Comparison of ENCODE assay signal across 19 cellular contexts in the genomic region with DNA sequence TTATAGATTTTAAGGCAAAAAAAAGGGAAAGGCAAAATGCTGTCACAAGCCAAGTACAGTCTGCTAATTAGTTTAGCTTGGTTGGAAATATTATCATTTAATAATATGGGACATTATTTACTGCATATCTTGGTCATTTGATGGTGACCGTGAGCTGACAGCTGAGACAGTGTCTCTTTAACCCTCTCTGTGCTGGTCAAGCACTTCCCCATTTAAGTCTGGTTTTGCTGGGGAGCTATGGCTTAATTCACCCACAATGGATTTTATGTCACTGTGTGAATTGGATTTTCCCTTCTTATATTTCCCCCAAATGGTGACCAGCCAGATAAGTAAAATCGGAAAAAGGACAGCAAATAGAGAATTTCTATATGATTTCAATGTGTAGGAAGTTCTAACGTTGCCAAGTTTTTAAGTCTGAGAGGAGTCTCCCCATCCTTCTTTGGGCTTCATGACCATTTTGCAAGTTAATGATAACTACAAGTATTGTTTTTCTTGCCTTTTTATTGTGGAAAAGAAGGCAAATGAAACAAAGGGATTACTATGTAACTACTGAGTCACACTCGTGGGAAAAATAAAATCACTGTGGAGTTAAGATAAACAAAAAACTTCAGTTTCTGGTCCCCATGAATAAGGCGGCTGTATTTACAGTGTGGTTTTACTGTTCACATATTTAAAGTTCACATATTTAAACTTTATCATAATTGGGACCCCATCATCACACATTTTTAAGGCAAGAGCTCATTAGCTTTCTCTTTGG.
"Had no signal": no experiment of that assay in that cellular context is flagged by ENCODE, and none has a peak within 500 bp of the region (broad histone marks: within the 10 kb centered on the region; RNA-seq: fewer than 3 reads in every experiment).

No MANE protein-coding gene starts in this region.

- H3K36me3 ChIP-seq: ascending aorta, gastroesophageal sphincter, right lobe of liver, upper lobe of right lung had no signal

- DNase-seq: activated CD4-positive, alpha-beta T cell treated with anti-CD3 and anti-CD28 coated beads, Interleukin-2, amount 50 U/mL, for 48 hours; activated CD8-positive, alpha-beta memory T cell treated with anti-CD3 and anti-CD28 coated beads, Interleukin-2, amount 10 ng/mL, durations not matched to agents 7 days and 5 days; activated naive CD4-positive, alpha-beta T cell treated with anti-CD3 and anti-CD28 coated beads for 36 hours; activated T-cell treated with anti-CD3 and anti-CD28 coated beads, Interleukin-2, amount 50 U/mL, for 1 hour; effector memory CD4-positive, alpha-beta T cell; islet precursor cell; left ventricle myocardium superior; occipital lobe; right lobe of liver; upper lobe of right lung had no signal

- H3K36me3 Mint-ChIP-seq: activated CD8-positive, alpha-beta memory T cell treated with anti-CD3 and anti-CD28 coated beads, Interleukin-2, amount 10 ng/mL, durations not matched to agents 7 days and 5 days; memory B cell had no signal

- H3K4me1 Mint-ChIP-seq: activated CD8-positive, alpha-beta memory T cell treated with anti-CD3 and anti-CD28 coated beads, Interleukin-2, amount 10 ng/mL, durations not matched to agents 7 days and 5 days; memory B cell had no signal

- H3K9me3 ChIP-seq: ascending aorta, gastroesophageal sphincter, right lobe of liver, upper lobe of right lung had no signal

- H3K27ac Mint-ChIP-seq: activated CD8-positive, alpha-beta memory T cell treated with anti-CD3 and anti-CD28 coated beads, Interleukin-2, amount 10 ng/mL, durations not matched to agents 7 days and 5 days; activated naive CD4-positive, alpha-beta T cell treated with anti-CD3 and anti-CD28 coated beads for 36 hours; activated T-helper 2 cell treated with anti-CD3 and anti-CD28 coated beads, Interferon-gamma antibody, Interleukin-2, Interleukin-4, amounts not matched to agents 10 μg/mL and 5 μg/mL and 100 μg/mL, durations not matched to agents 14 hours and 24 hours and 36 hours; dendritic cell treated with granulocyte-macrophage colony-stimulating factor and Interleukin-4, amounts not matched to agents 40 ng/mL and 50 ng/mL, for 4 days; memory B cell; progenitor cell of endocrine pancreas; stimulated activated naive CD8-positive, alpha-beta T cell treated with anti-CD3 and anti-CD28 coated beads, Interleukin-15, Interleukin-2, amounts not matched to agents 100 ng/mL and 50 ng/mL, for 24 hours had no signal

- H3K4me3 Mint-ChIP-seq: activated CD8-positive, alpha-beta memory T cell treated with anti-CD3 and anti-CD28 coated beads, Interleukin-2, amount 10 ng/mL, durations not matched to agents 7 days and 5 days; activated naive CD4-positive, alpha-beta T cell treated with anti-CD3 and anti-CD28 coated beads for 36 hours; dendritic cell treated with granulocyte-macrophage colony-stimulating factor and Interleukin-4, amounts not matched to agents 40 ng/mL and 50 ng/mL, for 4 days; memory B cell; nephron; stimulated activated naive CD8-positive, alpha-beta T cell treated with anti-CD3 and anti-CD28 coated beads, Interleukin-15, Interleukin-2, amounts not matched to agents 100 ng/mL and 50 ng/mL, for 24 hours had no signal

- H3K27me3 ChIP-seq: ascending aorta, gastroesophageal sphincter, right lobe of liver, upper lobe of right lung had no signal

- H3K27ac ChIP-seq: ascending aorta, gastroesophageal sphincter, right lobe of liver, upper lobe of right lung, VCaP had no signal

- H3K4me3 ChIP-seq: ascending aorta, gastroesophageal sphincter, right lobe of liver, upper lobe of right lung had no signal

- H3K4me1 ChIP-seq: ascending aorta, gastroesophageal sphincter, right lobe of liver, upper lobe of right lung had no signal

- H3K9me3 Mint-ChIP-seq: activated naive CD4-positive, alpha-beta T cell treated with anti-CD3 and anti-CD28 coated beads for 36 hours; activated T-helper 2 cell treated with anti-CD3 and anti-CD28 coated beads, Interferon-gamma antibody, Interleukin-2, Interleukin-4, amounts not matched to agents 10 μg/mL and 5 μg/mL and 100 μg/mL, durations not matched to agents 14 hours and 24 hours and 36 hours; dendritic cell treated with granulocyte-macrophage colony-stimulating factor and Interleukin-4, amounts not matched to agents 40 ng/mL and 50 ng/mL, for 4 days; memory B cell; nephron; stimulated activated naive CD8-positive, alpha-beta T cell treated with anti-CD3 and anti-CD28 coated beads, Interleukin-15, Interleukin-2, amounts not matched to agents 100 ng/mL and 50 ng/mL, for 24 hours had no signal

- H3K27me3 Mint-ChIP-seq: activated CD8-positive, alpha-beta memory T cell treated with anti-CD3 and anti-CD28 coated beads, Interleukin-2, amount 10 ng/mL, durations not matched to agents 7 days and 5 days; memory B cell had no signal
